Comparison of ENCODE assay signal across 39 cellular contexts in genomic region chr6:143021543-143021942, GRCh38.
"Had no signal": no experiment of that assay in that cellular context is flagged by ENCODE, and none has a peak within 500 bp of the region (broad histone marks: within the 10 kb centered on the region; RNA-seq: fewer than 3 reads in every experiment).

No MANE protein-coding gene starts in this region.

- H3K4me1 Mint-ChIP-seq: activated B cell treated with CpG ODN at 0.5 μM for 24 hours; activated CD4-positive, alpha-beta T cell treated with anti-CD3 and anti-CD28 coated beads, Interleukin-2, amount 10 ng/mL, durations not matched to agents 24 days and 14 days; activated T-helper 17 cell treated with anti-CD3 and anti-CD28 coated beads, Interleukin-2, amount 50 U/mL, for 72 hours; brain; central memory CD8-positive, alpha-beta T cell had no signal

- H3K36me3 Mint-ChIP-seq: brain had no signal

- H3K27ac Mint-ChIP-seq: activated B cell treated with CpG ODN at 0.5 μM for 24 hours; activated CD4-positive, alpha-beta memory T cell treated with anti-CD3 and anti-CD28 coated beads for 36 hours; activated CD4-positive, alpha-beta T cell treated with anti-CD3 and anti-CD28 coated beads, Interleukin-2, amount 10 ng/mL, durations not matched to agents 24 days and 14 days; activated CD8-positive, alpha-beta T cell treated with anti-CD3 and anti-CD28 coated beads for 36 hours; activated naive CD4-positive, alpha-beta T cell treated with anti-CD3 and anti-CD28 coated beads for 36 hours; activated naive CD4-positive, alpha-beta T cell treated with anti-CD3 and anti-CD28 coated beads, Interleukin-2, amount 50 U/mL, for 72 hours; activated naive CD8-positive, alpha-beta T cell treated with anti-CD3 and anti-CD28 coated beads for 36 hours; activated T-cell treated with anti-CD3 and anti-CD28 coated beads, Interleukin-2, amount 50 U/mL, for 72 hours; activated T-helper 1 cell treated with anti-CD3 and anti-CD28 coated beads, Interleukin-12 subunit alpha, Interleukin-12 subunit beta, Interleukin-2, Interleukin-4 antibody, amounts not matched to agents 30 ng/mL and 10 ng/mL and 1 ng/mL, durations not matched to agents 14 hours and 24 hours and 36 hours; activated T-helper 17 cell treated with anti-CD3 and anti-CD28 coated beads, Interleukin-2, amount 50 U/mL, for 72 hours; brain; T-helper 1 cell treated with Interleukin-12 subunit alpha and Interleukin-12 subunit beta and Interleukin-4 antibody, amounts not matched to agents 30 μg/mL and 1 μg/mL, for 36 hours; T-helper 2 cell treated with Interferon-gamma antibody and Interleukin-4, amounts not matched to agents 5 μg/mL and 100 μg/mL, for 36 hours had no signal

- FAIRE-seq: astrocyte, bronchial epithelial cell, TTC549 had no signal

- H3K27me3 Mint-ChIP-seq: activated B cell treated with CpG ODN at 0.5 μM for 24 hours; activated CD4-positive, alpha-beta memory T cell treated with anti-CD3 and anti-CD28 coated beads for 36 hours; activated CD4-positive, alpha-beta T cell treated with anti-CD3 and anti-CD28 coated beads, Interleukin-2, amount 10 ng/mL, durations not matched to agents 24 days and 14 days; activated CD8-positive, alpha-beta T cell treated with anti-CD3 and anti-CD28 coated beads for 36 hours; activated naive CD8-positive, alpha-beta T cell treated with anti-CD3 and anti-CD28 coated beads for 36 hours; activated T-helper 17 cell treated with anti-CD3 and anti-CD28 coated beads, Interleukin-2, amount 50 U/mL, for 72 hours; central memory CD8-positive, alpha-beta T cell had no signal

- H3K4me1 ChIP-seq: adrenal gland had no signal

- DNase-seq: activated B cell treated with CpG ODN at 0.5 μM for 24 hours; activated CD4-positive, alpha-beta memory T cell treated with anti-CD3 and anti-CD28 coated beads for 36 hours; activated CD4-positive, alpha-beta T cell treated with anti-CD3 and anti-CD28 coated beads for 4 hours; activated CD4-positive, alpha-beta T cell treated with anti-CD3 and anti-CD28 coated beads, Interleukin-2, amount 10 ng/mL, durations not matched to agents 24 days and 14 days; activated CD4-positive, alpha-beta T cell treated with anti-CD3 and anti-CD28 coated beads, Interleukin-2, amount 50 U/mL, for 1 hour; activated CD4-positive, alpha-beta T cell treated with anti-CD3 and anti-CD28 coated beads, Interleukin-2, amount 50 U/mL, for 4 hours; activated CD4-positive, CD25-positive, alpha-beta regulatory T cell treated with anti-CD3 and anti-CD28 coated beads, Interleukin-2, amount 50 U/mL, for 72 hours; activated CD8-positive, alpha-beta memory T cell treated with anti-CD3 and anti-CD28 coated beads, Interleukin-2, amount 50 U/mL, for 4 hours; activated CD8-positive, alpha-beta T cell treated with anti-CD3 and anti-CD28 coated beads for 36 hours; activated effector memory CD4-positive, alpha-beta T cell treated with anti-CD3 and anti-CD28 coated beads, Interleukin-2, amount 50 U/mL, for 16 hours; activated gamma-delta T cell treated with Interleukin-2 at 50 U/mL for 16 hours; activated naive CD4-positive, alpha-beta T cell; activated naive CD4-positive, alpha-beta T cell treated with anti-CD3 and anti-CD28 coated beads for 36 hours; activated naive CD4-positive, alpha-beta T cell treated with anti-CD3 and anti-CD28 coated beads, Interleukin-2, amount 50 U/mL, for 16 hours; activated naive CD8-positive, alpha-beta T cell treated with anti-CD3 and anti-CD28 coated beads for 36 hours; activated T-cell treated with anti-CD3 and anti-CD28 coated beads for 4 hours; activated T-cell treated with anti-CD3 and anti-CD28 coated beads, Interleukin-2, amount 50 U/mL, for 1 hour; activated T-cell treated with anti-CD3 and anti-CD28 coated beads, Interleukin-2, amount 50 U/mL, for 4 hours; activated T-cell treated with anti-CD3 and anti-CD28 coated beads, Interleukin-2, amount 50 U/mL, for 72 hours; adrenal gland; amniotic stem cell; aorta; caudate nucleus; cerebellar nuclear complex; T-helper 1 cell; T-helper 2 cell; T-helper 9 cell had no signal

- H3K4me3 Mint-ChIP-seq: activated B cell treated with CpG ODN at 0.5 μM for 24 hours; activated CD4-positive, alpha-beta memory T cell treated with anti-CD3 and anti-CD28 coated beads for 36 hours; activated CD4-positive, alpha-beta T cell treated with anti-CD3 and anti-CD28 coated beads, Interleukin-2, amount 10 ng/mL, durations not matched to agents 24 days and 14 days; activated CD8-positive, alpha-beta T cell treated with anti-CD3 and anti-CD28 coated beads for 36 hours; activated naive CD4-positive, alpha-beta T cell treated with anti-CD3 and anti-CD28 coated beads for 36 hours; activated naive CD8-positive, alpha-beta T cell treated with anti-CD3 and anti-CD28 coated beads for 36 hours; activated T-cell treated with anti-CD3 and anti-CD28 coated beads, Interleukin-2, amount 50 U/mL, for 4 hours; activated T-cell treated with anti-CD3 and anti-CD28 coated beads, Interleukin-2, amount 50 U/mL, for 72 hours; activated T-helper 1 cell treated with anti-CD3 and anti-CD28 coated beads, Interleukin-12 subunit alpha, Interleukin-12 subunit beta, Interleukin-2, Interleukin-4 antibody, amounts not matched to agents 30 ng/mL and 10 ng/mL and 1 ng/mL, durations not matched to agents 14 hours and 24 hours and 36 hours; activated T-helper 17 cell treated with anti-CD3 and anti-CD28 coated beads, Interleukin-2, amount 50 U/mL, for 72 hours; brain; central memory CD8-positive, alpha-beta T cell; T-helper 1 cell treated with Interleukin-12 subunit alpha and Interleukin-12 subunit beta and Interleukin-4 antibody, amounts not matched to agents 30 μg/mL and 1 μg/mL, for 36 hours; T-helper 2 cell treated with Interferon-gamma antibody and Interleukin-4, amounts not matched to agents 5 μg/mL and 100 μg/mL, for 36 hours had no signal

- H3K27me3 ChIP-seq: adrenal gland, cardiac muscle cell had no signal

- H3K9me3 ChIP-seq: adrenal gland had no signal

- H3K4me3 ChIP-seq: adrenal gland, cardiac muscle cell had no signal

- H3K9me3 Mint-ChIP-seq: central memory CD8-positive, alpha-beta T cell had no signal

- H3K36me3 ChIP-seq: adrenal gland, cardiac muscle cell had no signal

- ATAC-seq: activated CD8-positive, alpha-beta T cell treated with anti-CD3 and anti-CD28 coated beads for 36 hours; activated T-cell treated with anti-CD3 and anti-CD28 coated beads, Interleukin-2, amount 50 U/mL, for 72 hours had no signal

- H3K27ac ChIP-seq: adrenal gland, cardiac muscle cell, VCaP had no signal
